ENCODE assay signal across 8 cellular contexts in the genomic region with DNA sequence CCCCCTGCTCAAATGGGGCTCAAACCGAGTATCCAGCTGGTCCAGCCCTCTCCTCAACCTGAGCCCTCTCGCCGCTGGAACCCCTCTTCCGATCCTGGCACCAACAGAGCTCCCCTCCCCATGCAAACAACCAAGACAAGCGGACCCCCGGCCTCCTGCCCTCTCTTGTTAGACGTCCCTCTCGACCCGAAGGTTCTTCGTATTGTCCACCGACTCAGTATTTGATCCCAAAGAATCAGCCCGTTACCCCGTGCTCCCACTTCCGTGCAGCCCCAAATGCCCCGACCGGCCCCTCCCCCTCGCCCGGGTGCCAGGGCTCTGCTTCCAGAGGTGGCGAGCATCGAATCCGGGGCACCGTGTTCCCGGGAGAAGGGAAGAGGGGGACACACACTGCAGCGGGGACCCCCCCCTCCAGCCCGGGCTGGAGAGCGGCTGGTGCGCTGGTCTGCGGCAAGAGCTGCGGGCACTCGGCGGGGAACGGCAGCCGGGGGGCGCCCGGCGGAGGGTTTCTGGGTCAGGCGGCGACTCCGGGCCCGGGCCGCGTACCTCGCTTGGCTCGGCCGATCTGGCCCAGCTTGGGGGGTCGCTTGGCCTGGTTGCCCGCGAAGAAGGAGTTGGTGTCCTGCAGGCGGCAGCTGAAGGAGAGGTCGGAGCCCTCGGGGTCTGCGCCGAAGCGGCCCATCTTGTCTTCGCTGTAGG. TPM values are rescaled to one million over a fixed set of nuclear protein-coding genes. Genes with fewer than 3 reads are reported as not detected.
A peak's percentile ranks its signal among the peaks of the same experiment; 100 is the strongest.
DNase-seq lines count a peak whose midpoint lies in the region; TF ChIP-seq lines count a peak whose summit lies in the region.

No MANE protein-coding gene starts in this region.

- H3K36me3 Mint-ChIP-seq in activated naive CD4-positive, alpha-beta T cell treated with anti-CD3 and anti-CD28 coated beads for 36 hours (ENCODE audit: low read depth) = peaks cover 12% of the 10 kb centered on the region
- H3K36me3 Mint-ChIP-seq in stimulated activated naive CD8-positive, alpha-beta T cell treated with anti-CD3 and anti-CD28 coated beads, Interleukin-15, Interleukin-2, amounts not matched to agents 100 ng/mL and 50 ng/mL, for 24 hours (ENCODE audit: low read depth) = peaks cover 3% of the 10 kb centered on the region

- peak overlapping the region; percentile 35 to 36 for H3K4me3 ChIP-seq in foreskin fibroblast (ENCODE audit: low read depth in 1 of 2, low read length in 2 of 2)

- TF ChIP-seq CTCF in foreskin fibroblast (IDR thresholded peaks at IDR 0.05; ENCODE audit: low read depth, low read length) = no peak

- H3K9me3 Mint-ChIP-seq in activated naive CD4-positive, alpha-beta T cell treated with anti-CD3 and anti-CD28 coated beads for 36 hours = no peaks in the 10 kb centered on the region
- H3K9me3 Mint-ChIP-seq in stimulated activated naive CD8-positive, alpha-beta T cell treated with anti-CD3 and anti-CD28 coated beads, Interleukin-15, Interleukin-2, amounts not matched to agents 100 ng/mL and 50 ng/mL, for 24 hours = no peaks in the 10 kb centered on the region

- H3K4me3 Mint-ChIP-seq in activated naive CD4-positive, alpha-beta T cell treated with anti-CD3 and anti-CD28 coated beads for 36 hours = peak overlapping the region; percentile 59
- peak overlapping the region; percentile 62 for H3K4me3 Mint-ChIP-seq in stimulated activated naive CD8-positive, alpha-beta T cell treated with anti-CD3 and anti-CD28 coated beads, Interleukin-15, Interleukin-2, amounts not matched to agents 100 ng/mL and 50 ng/mL, for 24 hours

- peaks cover 21% of the 10 kb centered on the region for H3K4me1 Mint-ChIP-seq in activated naive CD4-positive, alpha-beta T cell treated with anti-CD3 and anti-CD28 coated beads for 36 hours (ENCODE audit: low read depth)
- peaks cover 24% of the 10 kb centered on the region for H3K4me1 Mint-ChIP-seq in stimulated activated naive CD8-positive, alpha-beta T cell treated with anti-CD3 and anti-CD28 coated beads, Interleukin-15, Interleukin-2, amounts not matched to agents 100 ng/mL and 50 ng/mL, for 24 hours (ENCODE audit: low read depth)

- intact Hi-C loops in activated naive CD4-positive, alpha-beta T cell treated with anti-CD3 and anti-CD28 coated beads for 36 hours (cut with micrococcal nuclease) = loop anchor here (1.0 to 5.0 kb wide), 2 partner anchors 10 to 33 kb away; partner anchors contain the start of gene VWA5B2

- DNase-seq in activated naive CD4-positive, alpha-beta T cell treated with anti-CD3 and anti-CD28 coated beads for 36 hours = no peak
- DNase-seq in activated naive CD4-positive, alpha-beta T cell (lab: John Stamatoyannopoulos, UW) = no peak
- DNase-seq in T-helper 9 cell = peak; percentile 14
- peak in 1 of 2 donors; percentile 18 for DNase-seq in foreskin fibroblast
- DNase-seq in NCI-H1694 treated with DMSO at 0.1 percent for 48 hours (lab: John Stamatoyannopoulos, UW) = no peak
- DNase-seq in NCI-H510A treated with DMSO at 0.1 percent for 48 hours (lab: John Stamatoyannopoulos, UW) = no peak
- DNase-seq in DMS79 (lab: John Stamatoyannopoulos, UW) = no peak

- H3K27me3 Mint-ChIP-seq in activated naive CD4-positive, alpha-beta T cell treated with anti-CD3 and anti-CD28 coated beads for 36 hours (ENCODE audit: low read depth) = peaks cover 33% of the 10 kb centered on the region
- H3K27me3 Mint-ChIP-seq in stimulated activated naive CD8-positive, alpha-beta T cell treated with anti-CD3 and anti-CD28 coated beads, Interleukin-15, Interleukin-2, amounts not matched to agents 100 ng/mL and 50 ng/mL, for 24 hours = peaks cover 42% of the 10 kb centered on the region

- CTCF ChIA-PET in activated naive CD4-positive, alpha-beta T cell treated with anti-CD3 and anti-CD28 coated beads for 36 hours (lab: Charles Lee) = interaction anchor here (1.4 to 2.0 kb wide), 2 partner anchors 11 to 14 kb away, joined by 4 to 5 read pairs; partner anchors contain the start of gene EEF1AKMT4

- no peak overlapping the region for H3K27ac Mint-ChIP-seq in activated naive CD4-positive, alpha-beta T cell treated with anti-CD3 and anti-CD28 coated beads for 36 hours
- H3K27ac Mint-ChIP-seq in stimulated activated naive CD8-positive, alpha-beta T cell treated with anti-CD3 and anti-CD28 coated beads, Interleukin-15, Interleukin-2, amounts not matched to agents 100 ng/mL and 50 ng/mL, for 24 hours = peak overlapping the region; percentile 72

RNA-seq across cellular contexts. Expression of gene CAMK2N2, which starts 0.6 kb away (rescaled TPM):
- not detected for total RNA-seq in activated naive CD4-positive, alpha-beta T cell treated with anti-CD3 and anti-CD28 coated beads for 36 hours

RNA-seq across cellular contexts. Expression of gene EEF1AKMT4, which starts 11.2 kb away (rescaled TPM):
- 1 to 10 TPM; 2.7 TPM for total RNA-seq in activated naive CD4-positive, alpha-beta T cell treated with anti-CD3 and anti-CD28 coated beads for 36 hours

RNA-seq across cellular contexts. Expression of gene ALG3, which starts 12.0 kb away (rescaled TPM):
- 10 to 100 TPM; 28.9 to 31.0 TPM for total RNA-seq in activated naive CD4-positive, alpha-beta T cell treated with anti-CD3 and anti-CD28 coated beads for 36 hours

RNA-seq across cellular contexts. Expression of gene ECE2, which starts 15.1 kb away (rescaled TPM):
- total RNA-seq in activated naive CD4-positive, alpha-beta T cell treated with anti-CD3 and anti-CD28 coated beads for 36 hours = not detected

RNA-seq across cellular contexts. Expression of gene VWA5B2, which starts 31.3 kb away (rescaled TPM):
- not detected for total RNA-seq in activated naive CD4-positive, alpha-beta T cell treated with anti-CD3 and anti-CD28 coated beads for 36 hours
